In genomic region chr10:127971973-127972615, GRCh38 we compare ENCODE assay signal across 16 cellular contexts.
"Had no signal": no experiment of that assay in that cellular context is flagged by ENCODE, and none has a peak within 500 bp of the region (broad histone marks: within the 10 kb centered on the region; RNA-seq: fewer than 3 reads in every experiment).

No MANE protein-coding gene starts in this region.

- H3K36me3 ChIP-seq: adrenal gland, cardiac muscle cell, left lung had no signal

- H3K4me3 ChIP-seq: adrenal gland, cardiac muscle cell, hepatocyte, left lung had no signal

- H3K9me3 ChIP-seq: adrenal gland, left lung had no signal

- H3K27me3 ChIP-seq: adrenal gland, hepatocyte, left lung had no signal

- DNase-seq: activated CD4-positive, alpha-beta T cell treated with anti-CD3 and anti-CD28 coated beads, Interleukin-2, amount 10 ng/mL, durations not matched to agents 7 days and 5 days; activated gamma-delta T cell treated with Interleukin-2 at 50 U/mL for 16 hours; endodermal cell; foreskin fibroblast; islet precursor cell; left lung; occipital lobe; retina; stimulated activated CD4-positive, alpha-beta T cell treated with anti-CD3 and anti-CD28 coated beads, Interleukin-12 subunit alpha, Interleukin-12 subunit beta, amount 100 ng/mL, for 4 hours; stimulated activated CD4-positive, alpha-beta T cell treated with anti-CD3 and anti-CD28 coated beads, Interleukin-1b, Interleukin-23, amount 100 ng/mL, for 48 hours; stimulated activated naive CD4-positive, alpha-beta T cell; T-cell had no signal

- H3K27ac ChIP-seq: adrenal gland, cardiac muscle cell, epithelial cell of prostate, hepatocyte, left lung had no signal
